In genomic region chr4:57048590-57049304, GRCh38 we compare ENCODE assay signal across 19 cellular contexts.
A peak's percentile ranks its signal among the peaks of the same experiment; 100 is the strongest.
DNase-seq lines count a peak whose midpoint lies in the region; ATAC-seq, FAIRE-seq and TF ChIP-seq lines count a peak whose summit lies in the region.
"Had no signal": no experiment of that assay in that cellular context is flagged by ENCODE, and none has a peak within 500 bp of the region (broad histone marks: within the 10 kb centered on the region; RNA-seq: fewer than 3 reads in every experiment).

No MANE protein-coding gene starts in this region.

- H3K36me3 ChIP-seq in brain microvascular endothelial cell (replicated peaks): peaks cover 38% of the 10 kb centered on the region
- H3K36me3 ChIP-seq in skeletal muscle tissue (ENCODE audit: control insufficient read depth in 3 of 3, insufficient read depth in 3 of 3, low read length in 3 of 3): no peaks in the 10 kb centered on the region

- H3K36me3 Mint-ChIP-seq in HFFc6 (ENCODE audit: low read depth): peaks cover 48% of the 10 kb centered on the region
- no peaks in the 10 kb centered on the region for H3K36me3 Mint-ChIP-seq in effector memory CD8-positive, alpha-beta T cell (ENCODE audit: insufficient read depth)

- H3K27me3 Mint-ChIP-seq in HFFc6 (ENCODE audit: insufficient read depth): peaks cover 3% of the 10 kb centered on the region; the same call in 1 of the 2 replicates
- peaks cover 36 to 45% of the 10 kb centered on the region in 2 donors for H3K27me3 Mint-ChIP-seq in effector memory CD8-positive, alpha-beta T cell

- no peaks in the 10 kb centered on the region for H3K9me3 ChIP-seq in skeletal muscle tissue (ENCODE audit: control insufficient read depth in 3 of 3, low read length in 3 of 3)
- H3K9me3 ChIP-seq: body of pancreas had no signal

- H3K27ac Mint-ChIP-seq in HFFc6: peak overlapping the region; percentile 70
- H3K27ac Mint-ChIP-seq in effector memory CD8-positive, alpha-beta T cell: no peak overlapping the region
- H3K27ac Mint-ChIP-seq: activated naive CD4-positive, alpha-beta T cell treated with anti-CD3 and anti-CD28 coated beads for 36 hours had no signal

- peak; percentile 12 for DNase-seq in HFFc6
- no peak for DNase-seq in brain microvascular endothelial cell
- DNase-seq in left ventricle myocardium superior: no peak
- DNase-seq in effector memory CD8-positive, alpha-beta T cell: no peak
- DNase-seq in cortex of kidney (lab: John Stamatoyannopoulos, UW): no peak
- DNase-seq in GM12891 (ENCODE audit: insufficient read length, low spot score): no peak
- DNase-seq: activated CD4-positive, alpha-beta T cell treated with anti-CD3 and anti-CD28 coated beads, Interleukin-2, amount 50 U/mL, for 1 hour; activated naive CD4-positive, alpha-beta T cell treated with anti-CD3 and anti-CD28 coated beads for 36 hours; body of pancreas; dorsolateral prefrontal cortex; kidney glomerular epithelial cell; NCI-H2107; NCI-H748 treated with DMSO at 0.1 percent for 48 hours had no signal

- no peaks in the 10 kb centered on the region for H3K27me3 ChIP-seq in brain microvascular endothelial cell (replicated peaks)
- H3K27me3 ChIP-seq in skeletal muscle tissue (ENCODE audit: control insufficient read depth in 3 of 3, insufficient read depth in 3 of 3, low read length in 3 of 3): no peaks in the 10 kb centered on the region
- H3K27me3 ChIP-seq: BLaER1, body of pancreas, dorsolateral prefrontal cortex, hepatocyte had no signal

- intact Hi-C loops in left ventricle myocardium superior (cut with micrococcal nuclease): no loop called here

- peaks cover 81% of the 10 kb centered on the region for H3K4me1 Mint-ChIP-seq in HFFc6 (ENCODE audit: low read depth)
- H3K4me1 Mint-ChIP-seq in effector memory CD8-positive, alpha-beta T cell (ENCODE audit: low read depth in 2 of 2): no peaks in the 10 kb centered on the region

- no peak for TF ChIP-seq POLR2A in GM12891 (IDR thresholded peaks at IDR 0.05; ENCODE audit: low read depth, low read length)

- peak overlapping the region; percentile 12; the same call in 1 of the 2 replicates for H3K4me3 Mint-ChIP-seq in HFFc6
- no peak overlapping the region for H3K4me3 Mint-ChIP-seq in effector memory CD8-positive, alpha-beta T cell
- H3K4me3 Mint-ChIP-seq: activated naive CD4-positive, alpha-beta T cell treated with anti-CD3 and anti-CD28 coated beads for 36 hours had no signal

- H3K27ac ChIP-seq in brain microvascular endothelial cell (peak overlapping the region; percentile 5), skeletal muscle tissue (ENCODE audit: low read depth, low read length) (peak overlapping the region; percentile 30)
- H3K27ac ChIP-seq: BLaER1, hepatocyte, HL-60 had no signal

- peaks cover 17 to 32% (median 21%) of the 10 kb centered on the region in 3 donors for H3K4me1 ChIP-seq in skeletal muscle tissue (ENCODE audit: control insufficient read depth in 3 of 3, insufficient read depth in 3 of 3, low read length in 3 of 3)
- H3K4me1 ChIP-seq: body of pancreas had no signal

- no peak for FAIRE-seq in GM12891 (lab: Jason Lieb, UNC)
- FAIRE-seq: H54 had no signal

- no peaks in the 10 kb centered on the region for H3K9me3 Mint-ChIP-seq in HFFc6
- no peaks in the 10 kb centered on the region for H3K9me3 Mint-ChIP-seq in effector memory CD8-positive, alpha-beta T cell
- H3K9me3 Mint-ChIP-seq: activated naive CD4-positive, alpha-beta T cell treated with anti-CD3 and anti-CD28 coated beads for 36 hours had no signal

- no peak overlapping the region for H3K4me3 ChIP-seq in brain microvascular endothelial cell (ENCODE audit: low read depth, low read length)
- H3K4me3 ChIP-seq in skeletal muscle tissue (ENCODE audit: low read length in 3 of 3): no peak overlapping the region
- H3K4me3 ChIP-seq: BLaER1, body of pancreas, dorsolateral prefrontal cortex, hepatocyte had no signal

- ATAC-seq in left ventricle myocardium superior: peak; percentile 62
- no peak for ATAC-seq in HG03521 (IDR thresholded peaks at IDR 0.05; ENCODE audit: unreplicated experiment)
- no peak for ATAC-seq in effector memory CD8-positive, alpha-beta T cell (replicated peaks)
- ATAC-seq: body of pancreas had no signal

- H3K9ac ChIP-seq in skeletal muscle tissue (ENCODE audit: low read depth in 1 of 3, low read length in 3 of 3): no peak overlapping the region
- H3K9ac ChIP-seq: BLaER1 had no signal

- in situ Hi-C loops in brain microvascular endothelial cell (cut with HindIII; ENCODE audit: low pct_ligation_motif_present, low sequenced_read_pairs): no loop called here

- no peak for TF ChIP-seq CTCF in HFFc6 (IDR thresholded peaks at IDR 0.05)
- no peak for TF ChIP-seq CTCF in brain microvascular endothelial cell (IDR thresholded peaks at IDR 0.05; ENCODE audit: low read depth, low read length, missing control alignments)

TF ChIP-seq in GM12891, 5 proteins besides CTCF, POLR2A, EP300 and RAD21:
- TF ChIP-seq POU2F2 (IDR thresholded peaks at IDR 0.05; ENCODE audit: low read depth, low read length): no peak
- no peak for TF ChIP-seq TAF1 (IDR thresholded peaks at IDR 0.05; ENCODE audit: low read depth, low read length)
- TF ChIP-seq POLR2AphosphoS5 (IDR thresholded peaks at IDR 0.05; ENCODE audit: low read depth, low read length): no peak
- no peak for TF ChIP-seq SPI1 (IDR thresholded peaks at IDR 0.05; ENCODE audit: low read depth, low read length)
- no peak for TF ChIP-seq PAX5 (IDR thresholded peaks at IDR 0.05; ENCODE audit: insufficient read depth, low read length, severe bottlenecking)
